9 cellular contexts compared by ENCODE assay signal in the genomic region with DNA sequence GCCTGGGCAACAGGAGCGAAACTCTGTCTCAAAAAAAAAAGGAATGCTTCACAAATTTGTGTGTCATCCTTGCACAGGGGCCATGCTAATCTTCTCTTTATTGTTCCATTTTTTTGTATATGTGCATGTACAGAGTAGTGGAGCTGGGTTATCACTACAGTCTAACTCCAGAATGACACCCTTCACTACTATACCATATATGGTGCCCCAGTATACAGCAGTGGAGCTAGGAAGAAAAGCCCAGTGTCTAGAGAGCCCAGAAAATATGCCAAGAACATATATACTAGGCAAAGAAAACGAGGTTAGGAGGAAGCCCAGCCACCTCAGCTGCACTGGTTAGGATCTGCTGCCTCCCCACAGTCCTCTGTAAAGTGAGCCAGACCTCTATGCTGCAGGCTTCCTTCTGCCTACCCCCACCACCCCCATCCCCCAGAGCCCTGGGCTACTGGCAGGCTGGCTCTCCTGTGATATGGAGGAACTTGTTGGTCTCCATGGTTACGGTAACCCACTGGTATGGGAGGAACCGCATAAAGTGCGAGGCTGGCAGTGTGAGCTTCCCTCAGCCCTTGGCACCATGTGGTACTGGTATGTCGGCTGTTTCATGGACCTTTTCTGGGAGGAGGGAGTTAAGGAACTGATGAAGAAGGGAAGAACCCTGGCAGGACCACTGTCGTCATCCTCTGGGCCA. TPM values are rescaled to one million over a fixed set of nuclear protein-coding genes. Genes with fewer than 3 reads are reported as not detected.
DNase-seq lines count a peak whose midpoint lies in the region; ATAC-seq lines count a peak whose summit lies in the region.
"Had no signal": no experiment of that assay in that cellular context is flagged by ENCODE, and none has a peak within 500 bp of the region (broad histone marks: within the 10 kb centered on the region; RNA-seq: fewer than 3 reads in every experiment).

No MANE protein-coding gene starts in this region.

- peak; percentile 91 for ATAC-seq in naive thymus-derived CD4-positive, alpha-beta T cell
- ATAC-seq in GM18498 (IDR thresholded peaks at IDR 0.05; ENCODE audit: unreplicated experiment) (no peak), HG02571 (IDR thresholded peaks at IDR 0.05; ENCODE audit: unreplicated experiment) (no peak)

- CTCF ChIA-PET in naive thymus-derived CD4-positive, alpha-beta T cell (lab: Charles Lee): interaction anchor here (0.5 to 2.1 kb wide), 9 partner anchors 9 to 63 kb away, joined by 3 to 7 read pairs (median 4); no protein-coding TSS in a partner anchor

- no peaks in the 10 kb centered on the region for H3K36me3 ChIP-seq in ectodermal cell (ENCODE audit: control insufficient read depth, insufficient read depth, low read length)
- H3K36me3 ChIP-seq in naive thymus-derived CD4-positive, alpha-beta T cell (ENCODE audit: control insufficient read depth in 2 of 3, insufficient read depth in 3 of 3, low read length in 3 of 3): peaks cover 0 to 3% (median 0%) of the 10 kb centered on the region in 3 experiments

- intact Hi-C loops in naive thymus-derived CD4-positive, alpha-beta T cell (cut with micrococcal nuclease): no loop called here

- no peaks in the 10 kb centered on the region for H3K27me3 Mint-ChIP-seq in naive thymus-derived CD4-positive, alpha-beta T cell

- no peak overlapping the region for H3K4me3 ChIP-seq in ectodermal cell (ENCODE audit: insufficient read depth, low read depth, low read length)
- no peak overlapping the region for H3K4me3 ChIP-seq in naive thymus-derived CD4-positive, alpha-beta T cell (ENCODE audit: low read length)

- no peaks in the 10 kb centered on the region for H3K27me3 ChIP-seq in ectodermal cell (ENCODE audit: control insufficient read depth, insufficient read depth, low read length, poor library complexity, severe bottlenecking)
- H3K27me3 ChIP-seq in naive thymus-derived CD4-positive, alpha-beta T cell (ENCODE audit: control insufficient read depth in 2 of 2, insufficient read depth in 2 of 2, low read length in 2 of 2): no peaks in the 10 kb centered on the region

- H3K4me1 ChIP-seq in ectodermal cell (ENCODE audit: control insufficient read depth, insufficient read depth, low read length): peaks cover 23% of the 10 kb centered on the region
- H3K4me1 ChIP-seq in naive thymus-derived CD4-positive, alpha-beta T cell (ENCODE audit: control insufficient read depth in 2 of 2, insufficient read depth in 2 of 2, low read length in 2 of 2): peaks cover 27 to 62% of the 10 kb centered on the region in 2 donors

- peaks cover 0 to 15% (median 0%) of the 10 kb centered on the region in 5 donors for H3K36me3 Mint-ChIP-seq in naive thymus-derived CD4-positive, alpha-beta T cell

- peaks cover 52 to 88% (median 78%) of the 10 kb centered on the region in 7 donors for H3K4me1 Mint-ChIP-seq in naive thymus-derived CD4-positive, alpha-beta T cell

- peak; percentile 17 for DNase-seq in DMS79 treated with DMSO at 0.1 percent for 48 hours (lab: John Stamatoyannopoulos, UW)
- DNase-seq in MV-4-11 (lab: John Stamatoyannopoulos, UW): peak; percentile 73
- DNase-seq in naive thymus-derived CD4-positive, alpha-beta T cell: peak in 7 of 9 donors; percentile 39 to 65 (median 47)
- no peak for DNase-seq in globus pallidus (ENCODE audit: low spot score)
- no peak for DNase-seq in EL
- DNase-seq: NCI-H146 had no signal

- H3K27ac Mint-ChIP-seq in naive thymus-derived CD4-positive, alpha-beta T cell: peak overlapping the region in 8 of 9 donors; percentile 66 to 88 (median 78)

- POLR2A ChIA-PET in naive thymus-derived CD4-positive, alpha-beta T cell (lab: Charles Lee): interaction anchor here (1.0 to 7.6 kb wide), 4 partner anchors 8 to 44 kb away, joined by 3 to 51 read pairs (median 7); partner anchors contain the start of gene MARK2

- no peaks in the 10 kb centered on the region for H3K9me3 Mint-ChIP-seq in naive thymus-derived CD4-positive, alpha-beta T cell

- WGBS in ectodermal cell, 2 experiments: 54 to 58% methylated on average over 7 of the region's 7 CpGs

- H3K9me3 ChIP-seq in ectodermal cell (ENCODE audit: control insufficient read depth, low read length): no peaks in the 10 kb centered on the region
- H3K9me3 ChIP-seq in naive thymus-derived CD4-positive, alpha-beta T cell (ENCODE audit: control insufficient read depth in 2 of 3, low read length in 3 of 3): no peaks in the 10 kb centered on the region

- peak overlapping the region; percentile 1 for H3K27ac ChIP-seq in ectodermal cell (ENCODE audit: insufficient read depth, low read depth, low read length, poor library complexity, severe bottlenecking)
- no peak overlapping the region for H3K27ac ChIP-seq in naive thymus-derived CD4-positive, alpha-beta T cell (ENCODE audit: low read depth, low read length)

- H3K4me3 Mint-ChIP-seq in naive thymus-derived CD4-positive, alpha-beta T cell: peak overlapping the region in 8 of 10 donors; percentile 4 to 63 (median 38)

RNA-seq across cellular contexts. Expression of gene RCOR2, which starts 34.3 kb away (rescaled TPM):
- 109 TPM for polyA plus RNA-seq in ectodermal cell (2013, experiment 1 of 4)
- 133 TPM for polyA plus RNA-seq in ectodermal cell (2013, experiment 2 of 4)
- polyA plus RNA-seq in ectodermal cell (2013, experiment 3 of 4): 98.7 TPM
- polyA plus RNA-seq in ectodermal cell (2013, experiment 4 of 4): 113 TPM
- under 1 TPM in 1 of 5 experiments, not detected in 4; 0.07 TPM for total RNA-seq in naive thymus-derived CD4-positive, alpha-beta T cell
- not detected for polyA plus RNA-seq in naive thymus-derived CD4-positive, alpha-beta T cell

RNA-seq across cellular contexts. Expression of gene MARK2, which starts 43.8 kb away (rescaled TPM):
- polyA plus RNA-seq in ectodermal cell (2013, experiment 1 of 4): 35.8 TPM
- 38.6 TPM for polyA plus RNA-seq in ectodermal cell (2013, experiment 2 of 4)
- polyA plus RNA-seq in ectodermal cell (2013, experiment 3 of 4): 26.4 TPM
- 26.1 TPM for polyA plus RNA-seq in ectodermal cell (2013, experiment 4 of 4)
- 10 to 100 TPM; 42.3 to 69.1 (median 56.8) TPM for total RNA-seq in naive thymus-derived CD4-positive, alpha-beta T cell
- polyA plus RNA-seq in naive thymus-derived CD4-positive, alpha-beta T cell: 10 to 100 TPM; 29.4 to 64.5 TPM

RNA-seq across cellular contexts. Expression of gene NAA40, which starts 56.1 kb away (rescaled TPM):
- 46.4 TPM for polyA plus RNA-seq in ectodermal cell (2013, experiment 1 of 4)
- polyA plus RNA-seq in ectodermal cell (2013, experiment 2 of 4): 46.5 TPM
- polyA plus RNA-seq in ectodermal cell (2013, experiment 3 of 4): 33.9 TPM
- polyA plus RNA-seq in ectodermal cell (2013, experiment 4 of 4): 39.2 TPM
- 10 to 100 TPM; 21.0 to 39.8 (median 24.8) TPM for total RNA-seq in naive thymus-derived CD4-positive, alpha-beta T cell
- polyA plus RNA-seq in naive thymus-derived CD4-positive, alpha-beta T cell: 10 to 100 TPM in 1 of 2 donors, 1 to 10 TPM in 1; 5.1 to 10.3 TPM

Comparison
In these comparisons a context has a peak if more than half of its experiments do, and no peak if none do; other contexts are left out.
1. DNase-seq: peak in DMS79 treated with DMSO at 0.1 percent for 48 hours (single experiment), MV-4-11 (single experiment) and naive thymus-derived CD4-positive, alpha-beta T cell (7 of 9); none in globus pallidus (single experiment) and EL (single experiment).